Comparison of ENCODE assay signal across 9 cellular contexts in genomic region chr7:130356121-130356759, GRCh38. TPM values are rescaled to one million over a fixed set of nuclear protein-coding genes. Genes with fewer than 3 reads are reported as not detected.
DNase-seq lines count a peak whose midpoint lies in the region; ATAC-seq and TF ChIP-seq lines count a peak whose summit lies in the region.
"Had no signal": no experiment of that assay in that cellular context is flagged by ENCODE, and none has a peak within 500 bp of the region (broad histone marks: within the 10 kb centered on the region; RNA-seq: fewer than 3 reads in every experiment).

No MANE protein-coding gene starts in this region.

- 59 to 67% methylated on average over 8 of the region's 8 CpGs for WGBS in testis, 2 donors

- no TSS peak for BruUV-seq in MCF 10A (replicated peaks; lab: Mats Ljungman, UMichigan)

- no peaks in the 10 kb centered on the region for H3K36me3 ChIP-seq in testis (ENCODE audit: low read depth, missing control alignments)

- no peaks in the 10 kb centered on the region for H3K27me3 ChIP-seq in testis

- H3K9me3 ChIP-seq in testis = no peaks in the 10 kb centered on the region

- CTCF ChIA-PET in MCF 10A (lab: Yijun Ruan, JAX) = interaction anchor here (0.9 to 3.8 kb wide), 4 partner anchors 24 to 481 kb away, joined by 3 to 11 read pairs (median 3); partner anchors contain the start of gene CPA4

- peak overlapping the region; percentile 68 for H3K27ac Mint-ChIP-seq in MCF 10A (ENCODE audit: low read depth, unreplicated experiment)

- no peak overlapping the region for H3K4me3 ChIP-seq in testis

- H3K4me1 Mint-ChIP-seq in MCF 10A (ENCODE audit: insufficient read depth, unreplicated experiment) = peaks cover 53% of the 10 kb centered on the region

- intact Hi-C loops in MCF 10A (cut with micrococcal nuclease) (loop anchor here (2.0 to 10.0 kb wide), 3 partner anchors 63 to 151 kb away; partner anchors contain the start of genes CPA4, SSMEM1 and TMEM209), testis (cut with DNase I; ENCODE audit: low total_unique reads) (no loop called here)

- peaks cover 13% of the 10 kb centered on the region for H3K36me3 Mint-ChIP-seq in MCF 10A (ENCODE audit: insufficient read depth, unreplicated experiment)

- TF ChIP-seq POLR2A in testis (IDR thresholded peaks at IDR 0.05) = no peak

- peak overlapping the region; percentile 24 to 60 for H3K27ac ChIP-seq in testis

- peak overlapping the region; percentile 50 for H3K4me3 Mint-ChIP-seq in MCF 10A (ENCODE audit: unreplicated experiment)

- peaks cover 15% of the 10 kb centered on the region for H3K9me3 Mint-ChIP-seq in MCF 10A (ENCODE audit: unreplicated experiment)

- TF ChIP-seq CTCF in MCF 10A (IDR thresholded peaks at IDR 0.05; ENCODE audit: unreplicated experiment) (no peak), testis (IDR thresholded peaks at IDR 0.05) (no peak)

- POLR2A ChIA-PET in MCF 10A (lab: Yijun Ruan, JAX) = interaction anchor here (0.5 to 3.1 kb wide), 11 partner anchors 24 to 1617 kb away, joined by 3 to 26 read pairs (median 5); partner anchors contain the start of genes CPA4, KLHDC10 and TMEM209

- H3K27me3 Mint-ChIP-seq in MCF 10A (ENCODE audit: insufficient read depth, unreplicated experiment) = no peaks in the 10 kb centered on the region

- peak; percentile 99 for DNase-seq in HT1080 (ENCODE audit: low read depth)
- peak; percentile 95 for DNase-seq in MCF 10A (ENCODE audit: unreplicated experiment)
- peak; percentile 99 for DNase-seq in kidney tubule cell (ENCODE audit: low spot score)
- DNase-seq in testis = peak; percentile 41
- no peak for DNase-seq in NCI-H524 treated with DMSO at 0.1 percent for 48 hours (lab: John Stamatoyannopoulos, UW)

- ATAC-seq in HG02571 (IDR thresholded peaks at IDR 0.05; ENCODE audit: unreplicated experiment) (no peak), HG02981 (IDR thresholded peaks at IDR 0.05; ENCODE audit: unreplicated experiment) (no peak), GM19397 (IDR thresholded peaks at IDR 0.05; ENCODE audit: unreplicated experiment) (no peak)

- peaks cover 11% of the 10 kb centered on the region for H3K4me1 ChIP-seq in testis

RNA-seq across cellular contexts. Expression of gene CPA5, which starts 11.6 kb away (rescaled TPM):
- total RNA-seq in HT1080 (2014; rRNA removed; shearing (Covaris generic)) = not detected in 2 replicates
- polyA plus RNA-seq in HT1080 (2015; cell fraction: cytosol; rRNA removed) = 0.15 and 0.28 TPM in 2 replicates
- polyA plus RNA-seq in HT1080 (2015; cell fraction: nucleus; rRNA removed) = 0.08 TPM in 1 of 2 replicates, not detected in the other
- 0.42 TPM in 1 of 2 replicates, not detected in the other for total RNA-seq in MCF 10A (2022)
- 10 to 100 TPM; 11.5 to 46.7 TPM for total RNA-seq in testis
- polyA plus RNA-seq in testis (ENCODE audit: insufficient read depth, low read depth, low replicate concordance) = 59.4 TPM
- total RNA-seq: mononuclear cell had no signal

RNA-seq across cellular contexts. Expression of gene CPA1, which starts 24.1 kb away (rescaled TPM):
- not detected in 2 replicates for total RNA-seq in HT1080 (2014; rRNA removed; shearing (Covaris generic))
- not detected in 2 replicates for polyA plus RNA-seq in HT1080 (2015; cell fraction: cytosol; rRNA removed)
- not detected in 2 replicates for polyA plus RNA-seq in HT1080 (2015; cell fraction: nucleus; rRNA removed)
- total RNA-seq in MCF 10A (2022) = not detected in 2 replicates
- 1 to 10 TPM; 3.0 to 3.9 TPM for total RNA-seq in testis
- 2.5 TPM for polyA plus RNA-seq in testis (ENCODE audit: insufficient read depth, low read depth, low replicate concordance)
- total RNA-seq: mononuclear cell had no signal
